Comparison of ENCODE assay signal across 15 cellular contexts in the genomic region with DNA sequence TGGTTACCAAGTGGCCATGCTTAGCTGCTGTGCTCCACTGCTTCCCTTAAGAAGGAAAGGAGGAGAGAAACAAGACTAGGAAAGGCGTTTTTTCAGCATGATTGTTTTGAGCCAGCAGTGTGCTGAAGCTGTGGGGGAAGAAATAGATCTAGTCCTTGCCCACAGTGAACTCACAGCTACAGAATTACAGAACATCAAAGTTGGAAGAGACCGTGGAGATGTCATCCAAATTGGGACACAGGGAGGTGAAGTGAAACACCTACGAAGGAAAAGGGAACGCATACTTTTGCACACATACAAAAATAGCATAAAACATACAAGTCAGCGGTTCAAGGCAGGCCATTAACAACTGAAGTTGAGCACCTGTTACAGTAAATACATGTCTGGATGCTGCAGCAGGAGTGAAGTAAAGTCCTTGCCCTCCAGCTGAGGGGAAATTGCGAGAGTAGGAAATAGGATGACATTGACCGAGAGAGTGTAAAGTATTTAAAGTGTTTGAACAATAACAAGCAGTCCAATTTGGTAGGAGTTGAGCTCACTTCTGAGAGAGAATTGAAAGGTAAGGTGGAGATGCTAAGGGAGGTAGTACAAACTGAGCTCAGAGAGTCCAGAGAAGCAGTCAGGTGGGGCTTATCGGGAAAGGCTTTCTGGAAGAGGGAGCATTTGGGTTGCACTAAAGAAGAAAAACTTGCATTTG. TPM values are rescaled to one million over a fixed set of nuclear protein-coding genes. Genes with fewer than 3 reads are reported as not detected.
DNase-seq lines count a peak whose midpoint lies in the region; ATAC-seq and TF ChIP-seq lines count a peak whose summit lies in the region.
"Had no signal": no experiment of that assay in that cellular context is flagged by ENCODE, and none has a peak within 500 bp of the region (broad histone marks: within the 10 kb centered on the region; RNA-seq: fewer than 3 reads in every experiment).

No MANE protein-coding gene starts in this region.

- no peaks in the 10 kb centered on the region for H3K9me3 ChIP-seq in Panc1 (ENCODE audit: control insufficient read depth, insufficient read depth, low read depth, low read length)
- H3K9me3 ChIP-seq in lung (ENCODE audit: control insufficient read depth in 2 of 2, insufficient read depth in 1 of 2, low read length in 1 of 2), result peaks cover 0 to 3% of the 10 kb centered on the region in 2 donors
- no peaks in the 10 kb centered on the region for H3K9me3 ChIP-seq in mesenchymal stem cell (ENCODE audit: control insufficient read depth, low read length)
- H3K9me3 ChIP-seq: BE2C had no signal

- no peak overlapping the region for H4K91ac ChIP-seq in mesenchymal stem cell (ENCODE audit: low read length)

- no peaks in the 10 kb centered on the region for H3K79me1 ChIP-seq in mesenchymal stem cell (replicated peaks; ENCODE audit: low read length, poor library complexity, severe bottlenecking)

- BruUV-seq in Panc1 (replicated peaks; lab: Mats Ljungman, UMichigan), result TSS peak; percentile 30

- in situ Hi-C loops in Panc1 (cut with HindIII; ENCODE audit: low pct_unique_long_range_greater_than_20kb, low sequenced_read_pairs), result no loop called here

- H3K4ac ChIP-seq in mesenchymal stem cell (ENCODE audit: low read depth in 1 of 2, low read length in 2 of 2), result no peak overlapping the region

- no peak overlapping the region for H3K9ac ChIP-seq in mesenchymal stem cell (ENCODE audit: low read length)

- no peak overlapping the region for H3K18ac ChIP-seq in mesenchymal stem cell (ENCODE audit: low read depth in 1 of 2, low read length in 2 of 2)

- no peak overlapping the region for H3K14ac ChIP-seq in mesenchymal stem cell (ENCODE audit: low read length in 2 of 2)

- H3K4me3 ChIP-seq in Panc1 (ENCODE audit: low read depth in 2 of 2, low read length in 2 of 2), result no peak overlapping the region
- no peak overlapping the region for H3K4me3 ChIP-seq in lung
- H3K4me3 ChIP-seq in mesenchymal stem cell (ENCODE audit: insufficient read depth in 1 of 2, low read depth in 1 of 2, low read length in 2 of 2), result no peak overlapping the region
- H3K4me3 ChIP-seq: GM23338 had no signal

- no peak overlapping the region for H3K23ac ChIP-seq in mesenchymal stem cell (ENCODE audit: low read length in 2 of 2)

- no peak overlapping the region for H2BK15ac ChIP-seq in mesenchymal stem cell (ENCODE audit: low read depth, poor library complexity, severe bottlenecking)

- H2BK5ac ChIP-seq in mesenchymal stem cell (ENCODE audit: low read depth, low read length, poor library complexity, severe bottlenecking), result no peak overlapping the region

- CTCF ChIA-PET in Panc1 (lab: Charles Lee), result interaction anchor here (1.1 to 1.2 kb wide), 2 partner anchors 12 to 56 kb away, joined by 3 to 5 read pairs; no protein-coding TSS in a partner anchor

- POLR2A ChIA-PET in Panc1 (lab: Charles Lee), result no interaction called here

- intact Hi-C loops in Panc1 (cut with micrococcal nuclease; ENCODE audit: unreplicated experiment), result no loop called here

- no peak overlapping the region for H3K4me2 ChIP-seq in mesenchymal stem cell (ENCODE audit: low read length, poor library complexity, severe bottlenecking)
- H3K4me2 ChIP-seq: GM23338 had no signal

- H2AFZ ChIP-seq in mesenchymal stem cell (ENCODE audit: low read depth, low read length), result no peak overlapping the region
- H2AFZ ChIP-seq: GM23338 had no signal

- ATAC-seq in Panc1 (no peak), lung (ENCODE audit: insufficient read depth, low FRiP score) (peak; percentile 25), HG03521 (IDR thresholded peaks at IDR 0.05; ENCODE audit: unreplicated experiment) (no peak)
- ATAC-seq: GM23338, HCT116 had no signal

- no peak overlapping the region for H2AK5ac ChIP-seq in mesenchymal stem cell (ENCODE audit: low read length, severe bottlenecking)

- no peak overlapping the region for H4K8ac ChIP-seq in mesenchymal stem cell (ENCODE audit: low read length)

- no peaks in the 10 kb centered on the region for H3K36me3 ChIP-seq in Panc1 (ENCODE audit: control insufficient read depth, insufficient read depth, low read length)
- peaks cover 0 to 1% of the 10 kb centered on the region in 2 donors for H3K36me3 ChIP-seq in lung (ENCODE audit: control insufficient read depth in 2 of 2, insufficient read depth in 2 of 2, low read length in 2 of 2)
- H3K36me3 ChIP-seq in mesenchymal stem cell (ENCODE audit: control insufficient read depth in 1 of 2, insufficient read depth in 2 of 2, low read depth in 1 of 2, low read length in 2 of 2), result peaks cover 21 to 39% of the 10 kb centered on the region in 2 experiments
- H3K36me3 ChIP-seq: BE2C had no signal

- H3K27me3 ChIP-seq in Panc1 (ENCODE audit: control insufficient read depth, insufficient read depth, low read length), result no peaks in the 10 kb centered on the region
- H3K27me3 ChIP-seq in lung (ENCODE audit: control insufficient read depth, insufficient read depth), result no peaks in the 10 kb centered on the region
- H3K27me3 ChIP-seq in mesenchymal stem cell (ENCODE audit: control insufficient read depth in 1 of 2, insufficient read depth in 1 of 2, low read length in 2 of 2), result no peaks in the 10 kb centered on the region
- H3K27me3 ChIP-seq: BE2C had no signal

- H2BK120ac ChIP-seq in mesenchymal stem cell (ENCODE audit: low read depth, low read length), result no peak overlapping the region

- no peak for DNase-seq in Panc1 (ENCODE audit: low read depth, low spot score)
- peak in 7 of 61 donors; percentile 16 to 63 (median 24) for DNase-seq in caudate nucleus (lab: John Stamatoyannopoulos, UW)
- no peak for DNase-seq in lung (ENCODE audit: low spot score)
- no peak for DNase-seq in COLO668 (lab: John Stamatoyannopoulos, UW; ENCODE audit: unreplicated experiment)
- DNase-seq in mesenchymal stem cell, result no peak
- DNase-seq: ACHN; BE2C; C1 segment of cervical spinal cord; CD4-positive, CD25-positive, alpha-beta regulatory T cell; DMS153; DMS79; GDM1 had no signal

- H2BK12ac ChIP-seq in mesenchymal stem cell (ENCODE audit: low read length in 2 of 2), result no peak overlapping the region

- TF ChIP-seq CTCF in Panc1 (IDR thresholded peaks at IDR 0.05), result no peak
- no peak for TF ChIP-seq CTCF in lung (IDR thresholded peaks at IDR 0.05; ENCODE audit: control extremely low read depth, extremely low read depth)

- WGBS in lung, 2 donors, result 60 to 65% methylated on average over 8 of the region's 8 CpGs
- WGBS in mesenchymal stem cell, result 96% methylated on average over 5 of the region's 8 CpGs

- peaks cover 43% of the 10 kb centered on the region for H3K4me1 ChIP-seq in Panc1 (ENCODE audit: control insufficient read depth, insufficient read depth, low read length)
- H3K4me1 ChIP-seq in lung (ENCODE audit: control insufficient read depth in 2 of 2, insufficient read depth in 2 of 2, low read length in 2 of 2), result peaks cover 0 to 11% of the 10 kb centered on the region in 2 donors
- H3K4me1 ChIP-seq in mesenchymal stem cell (ENCODE audit: control insufficient read depth, insufficient read depth, low read depth, low read length), result peaks cover 30% of the 10 kb centered on the region
- H3K4me1 ChIP-seq: BE2C had no signal

- H3K27ac ChIP-seq in Panc1 (ENCODE audit: low read length), result no peak overlapping the region
- H3K27ac ChIP-seq in caudate nucleus (ENCODE audit: low read depth, low read length), result peak overlapping the region; percentile 52
- H3K27ac ChIP-seq in lung (ENCODE audit: low read depth in 1 of 2, low read length in 1 of 2), result no peak overlapping the region
- H3K27ac ChIP-seq in mesenchymal stem cell (ENCODE audit: low read length, poor library complexity, severe bottlenecking), result no peak overlapping the region

RNA-seq across cellular contexts. Expression of a gene that starts 55.1 kb away (rescaled TPM):
- total RNA-seq in Panc1 (2021; ENCODE audit: unreplicated experiment) (145 TPM), lung (10 to 100 TPM; 33.9 to 41.8 TPM)
- 95.3 TPM for polyA plus RNA-seq in Panc1 (2012; ENCODE audit: insufficient read length)
- 10 to 100 TPM in 1 of 2 donors, 1 to 10 TPM in 1; 7.5 to 19.2 TPM for polyA plus RNA-seq in lung
- polyA plus RNA-seq in mesenchymal stem cell (2013, experiment 1 of 2), result 133 TPM
- polyA plus RNA-seq in mesenchymal stem cell (2013, experiment 2 of 2), result 130 TPM
- total RNA-seq: CD4-positive, CD25-positive, alpha-beta regulatory T cell had no signal
- polyA plus RNA-seq: CD4-positive, CD25-positive, alpha-beta regulatory T cell had no signal
